In the genomic region with DNA sequence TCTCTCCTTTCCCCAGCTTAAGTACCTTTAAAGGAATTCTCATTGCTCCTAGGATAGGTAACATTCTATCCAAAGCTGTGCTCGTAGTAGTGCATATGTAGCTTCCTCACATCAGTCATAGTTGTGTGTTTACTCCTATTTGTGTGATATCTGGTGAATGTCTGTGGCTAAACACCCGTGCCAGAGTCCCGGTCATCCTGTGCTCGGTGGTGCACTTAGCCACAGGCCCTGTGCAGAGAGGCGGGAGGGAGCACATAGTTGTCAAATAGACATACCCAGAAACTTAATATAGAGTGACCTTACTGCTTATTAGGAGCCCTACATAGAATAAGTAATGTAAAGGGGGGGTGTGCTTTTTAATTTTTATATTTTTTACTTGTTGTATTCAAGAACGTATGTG, we compare ENCODE assay signal across 1 cellular context.
A peak's percentile ranks its signal among the peaks of the same experiment; 100 is the strongest.
TF ChIP-seq lines count a peak whose summit lies in the region.

No MANE protein-coding gene starts in this region.

TF ChIP-seq in GM12878, 131 proteins besides CTCF, POLR2A, EP300 and RAD21:
- TF ChIP-seq BHLHE40 (IDR thresholded peaks at IDR 0.05; ENCODE audit: borderline replicate concordance in 1 of 2, low read depth in 2 of 2, low read length in 1 of 2) (peak in 1 of 2 experiments; percentile 29; a peak in 1 of 4 replicates), SPI1 (IDR thresholded peaks at IDR 0.05; ENCODE audit: borderline replicate concordance, insufficient read depth, low read depth, low read length) (no peak), FOXM1 (IDR thresholded peaks at IDR 0.05; ENCODE audit: low read depth, low read length) (no peak), KAT2A (conservative IDR thresholded peaks at IDR 0.05; ENCODE audit: control insufficient read depth, low read depth, low read length) (no peak), RAD51 (IDR thresholded peaks at IDR 0.05) (no peak), RUNX3 (IDR thresholded peaks at IDR 0.05; ENCODE audit: low read length) (peak; percentile 42; the same call in 1 of the 2 replicates), RELA (IDR thresholded peaks at IDR 0.05; ENCODE audit: borderline replicate concordance, partially characterized antibody) (no peak), CBX5 (IDR thresholded peaks at IDR 0.05; ENCODE audit: low read depth) (no peak), CEBPB (IDR thresholded peaks at IDR 0.05; ENCODE audit: borderline replicate concordance in 1 of 2, low read depth in 2 of 2, low read length in 2 of 2) (no peak)
- TF ChIP-seq, protein P1, sequence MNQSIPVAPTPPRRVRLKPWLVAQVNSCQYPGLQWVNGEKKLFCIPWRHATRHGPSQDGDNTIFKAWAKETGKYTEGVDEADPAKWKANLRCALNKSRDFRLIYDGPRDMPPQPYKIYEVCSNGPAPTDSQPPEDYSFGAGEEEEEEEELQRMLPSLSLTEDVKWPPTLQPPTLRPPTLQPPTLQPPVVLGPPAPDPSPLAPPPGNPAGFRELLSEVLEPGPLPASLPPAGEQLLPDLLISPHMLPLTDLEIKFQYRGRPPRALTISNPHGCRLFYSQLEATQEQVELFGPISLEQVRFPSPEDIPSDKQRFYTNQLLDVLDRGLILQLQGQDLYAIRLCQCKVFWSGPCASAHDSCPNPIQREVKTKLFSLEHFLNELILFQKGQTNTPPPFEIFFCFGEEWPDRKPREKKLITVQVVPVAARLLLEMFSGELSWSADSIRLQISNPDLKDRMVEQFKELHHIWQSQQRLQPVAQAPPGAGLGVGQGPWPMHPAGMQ (IDR thresholded peaks at IDR 0.05; ENCODE audit: borderline replicate concordance) = no peak
- TF ChIP-seq, protein P2, sequence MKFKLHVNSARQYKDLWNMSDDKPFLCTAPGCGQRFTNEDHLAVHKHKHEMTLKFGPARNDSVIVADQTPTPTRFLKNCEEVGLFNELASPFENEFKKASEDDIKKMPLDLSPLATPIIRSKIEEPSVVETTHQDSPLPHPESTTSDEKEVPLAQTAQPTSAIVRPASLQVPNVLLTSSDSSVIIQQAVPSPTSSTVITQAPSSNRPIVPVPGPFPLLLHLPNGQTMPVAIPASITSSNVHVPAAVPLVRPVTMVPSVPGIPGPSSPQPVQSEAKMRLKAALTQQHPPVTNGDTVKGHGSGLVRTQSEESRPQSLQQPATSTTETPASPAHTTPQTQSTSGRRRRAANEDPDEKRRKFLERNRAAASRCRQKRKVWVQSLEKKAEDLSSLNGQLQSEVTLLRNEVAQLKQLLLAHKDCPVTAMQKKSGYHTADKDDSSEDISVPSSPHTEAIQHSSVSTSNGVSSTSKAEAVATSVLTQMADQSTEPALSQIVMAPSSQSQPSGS (IDR thresholded peaks at IDR 0.05; ENCODE audit: low read length) = no peak
TF ChIP-seq in GM12878: peak in this region for 2.
